Comparison of ENCODE assay signal across 8 cellular contexts in genomic region chr14:105884192-105884807, GRCh38.
DNase-seq lines count a peak whose midpoint lies in the region; ATAC-seq and TF ChIP-seq lines count a peak whose summit lies in the region.
"Not testable (repeated sequence)": the region's sequence is repeated elsewhere in the genome, so short reads cannot be mapped to it uniquely, and the experiment has no call there.

No MANE protein-coding gene starts in this region.

- not testable (repeated sequence) for H3K4me1 ChIP-seq in right cardiac atrium (ENCODE audit: control insufficient read depth, insufficient read depth, low read length); ovary (ENCODE audit: insufficient read depth)

- DNase-seq in CD14-positive monocyte (ENCODE audit: low spot score) (peak; percentile 31), coronary artery (ENCODE audit: low spot score) (peak; percentile 41), right cardiac atrium (peak in 2 of 3 donors; percentile 5), mesenteric fat pad (ENCODE audit: low spot score) (peak; percentile 59), ovary (peak in 3 of 5 donors; percentile 0 to 2 (median 2))
- not testable (repeated sequence) for DNase-seq in activated B cell treated with CpG ODN at 0.5 μM for 24 hours; stimulated activated naive B cell treated with anti-CD40 and anti-IgM and Interleukin-4, amounts not matched to agents 10 μg/mL and 1 μg/mL and 100 μg/mL, for 72 hours
- DNase-seq in activated effector memory CD4-positive, alpha-beta T cell treated with anti-CD3 and anti-CD28 coated beads, Interleukin-2, amount 50 U/mL, for 16 hours = peak; percentile 25

- H3K4me3 ChIP-seq in coronary artery; right cardiac atrium (ENCODE audit: low read length); ovary: not testable (repeated sequence)

- not testable (repeated sequence) for TF ChIP-seq CTCF in CD14-positive monocyte (IDR thresholded peaks at IDR 0.05); activated B cell treated with CpG ODN at 0.5 μM for 24 hours (IDR thresholded peaks at IDR 0.05); coronary artery (IDR thresholded peaks at IDR 0.05); ovary (IDR thresholded peaks at IDR 0.05)

- H3K4me1 Mint-ChIP-seq in CD14-positive monocyte; activated B cell treated with CpG ODN at 0.5 μM for 24 hours; stimulated activated naive B cell treated with anti-CD40 and anti-IgM and Interleukin-4, amounts not matched to agents 10 μg/mL and 1 μg/mL and 100 μg/mL, for 72 hours: not testable (repeated sequence)

- CTCF ChIA-PET in activated B cell treated with CpG ODN at 0.5 μM for 24 hours (lab: Charles Lee) = not testable (repeated sequence)

- not testable (repeated sequence) for ATAC-seq in activated B cell treated with CpG ODN at 0.5 μM for 24 hours (ENCODE audit: low read depth); right cardiac atrium; stimulated activated naive B cell treated with anti-CD40 and anti-IgM and Interleukin-4, amounts not matched to agents 10 μg/mL and 1 μg/mL and 100 μg/mL, for 72 hours (replicated peaks)

- TF ChIP-seq POLR2A in ovary (IDR thresholded peaks at IDR 0.05) = not testable (repeated sequence)

- not testable (repeated sequence) for H3K36me3 Mint-ChIP-seq in CD14-positive monocyte; activated B cell treated with CpG ODN at 0.5 μM for 24 hours (ENCODE audit: low read depth); stimulated activated naive B cell treated with anti-CD40 and anti-IgM and Interleukin-4, amounts not matched to agents 10 μg/mL and 1 μg/mL and 100 μg/mL, for 72 hours

- POLR2A ChIA-PET in activated B cell treated with CpG ODN at 0.5 μM for 24 hours (lab: Charles Lee) = interaction anchor here (1.2 to 1.8 kb wide), 3 partner anchors 21 to 23 kb away, joined by 4 to 10 read pairs (median 6); no protein-coding TSS in a partner anchor

- not testable (repeated sequence) for H3K9me3 ChIP-seq in right cardiac atrium (ENCODE audit: control insufficient read depth, low read length); ovary

- H3K9me3 Mint-ChIP-seq in CD14-positive monocyte; activated B cell treated with CpG ODN at 0.5 μM for 24 hours; stimulated activated naive B cell treated with anti-CD40 and anti-IgM and Interleukin-4, amounts not matched to agents 10 μg/mL and 1 μg/mL and 100 μg/mL, for 72 hours: not testable (repeated sequence)

- TF ChIP-seq EP300 in ovary (IDR thresholded peaks at IDR 0.05) = not testable (repeated sequence)

- 77% methylated on average over 17 of the region's 17 CpGs for WGBS in right cardiac atrium
- WGBS in ovary, 3 donors = 72 to 75% (median 74%) methylated on average over 10 to 16 of the region's 17 CpGs

- H3K27ac ChIP-seq in coronary artery; right cardiac atrium (ENCODE audit: low read length); ovary: not testable (repeated sequence)

- not testable (repeated sequence) for H3K36me3 ChIP-seq in ovary

- not testable (repeated sequence) for H3K27me3 ChIP-seq in right cardiac atrium (ENCODE audit: control insufficient read depth, insufficient read depth); ovary

- not testable (repeated sequence) for H3K27ac Mint-ChIP-seq in CD14-positive monocyte; activated B cell treated with CpG ODN at 0.5 μM for 24 hours; stimulated activated naive B cell treated with anti-CD40 and anti-IgM and Interleukin-4, amounts not matched to agents 10 μg/mL and 1 μg/mL and 100 μg/mL, for 72 hours

- intact Hi-C loops in CD14-positive monocyte (cut with micrococcal nuclease); activated B cell treated with CpG ODN at 0.5 μM for 24 hours (cut with micrococcal nuclease); right cardiac atrium (cut with DNase I); ovary (cut with DNase I): not testable (repeated sequence)

- peaks cover 45 to 65% (median 45%) of the 10 kb centered on the region in 3 donors for H3K27me3 Mint-ChIP-seq in CD14-positive monocyte (ENCODE audit: low read depth in 3 of 3)
- not testable (repeated sequence) for H3K27me3 Mint-ChIP-seq in activated B cell treated with CpG ODN at 0.5 μM for 24 hours; stimulated activated naive B cell treated with anti-CD40 and anti-IgM and Interleukin-4, amounts not matched to agents 10 μg/mL and 1 μg/mL and 100 μg/mL, for 72 hours

- not testable (repeated sequence) for H3K4me3 Mint-ChIP-seq in CD14-positive monocyte
- H3K4me3 Mint-ChIP-seq in activated B cell treated with CpG ODN at 0.5 μM for 24 hours = peak overlapping the region; percentile 69
- peak overlapping the region; percentile 3 to 17 for H3K4me3 Mint-ChIP-seq in stimulated activated naive B cell treated with anti-CD40 and anti-IgM and Interleukin-4, amounts not matched to agents 10 μg/mL and 1 μg/mL and 100 μg/mL, for 72 hours
